ENCODE assay signal across 14 cellular contexts in genomic region chr7:111873963-111874693, GRCh38.
DNase-seq lines count a peak whose midpoint lies in the region; ATAC-seq and TF ChIP-seq lines count a peak whose summit lies in the region.
"Had no signal": no experiment of that assay in that cellular context is flagged by ENCODE, and none has a peak within 500 bp of the region (broad histone marks: within the 10 kb centered on the region; RNA-seq: fewer than 3 reads in every experiment).

No MANE protein-coding gene starts in this region.

- H3K9ac ChIP-seq in smooth muscle cell (ENCODE audit: low read depth) = no peak overlapping the region

- ATAC-seq in HG02610 (IDR thresholded peaks at IDR 0.05; ENCODE audit: unreplicated experiment) = no peak

- peak overlapping the region; percentile 13 for H3K27ac ChIP-seq in caudate nucleus (ENCODE audit: low read depth, low read length)
- peak overlapping the region; percentile 83 for H3K27ac ChIP-seq in iPS DF 6.9 (ENCODE audit: low read length)
- H3K27ac ChIP-seq in smooth muscle cell (ENCODE audit: low read depth) = no peak overlapping the region
- H3K27ac ChIP-seq: Peyer's patch had no signal

- WGBS in iPS DF 6.9 (ENCODE audit: insufficient coverage, insufficient read length) = no CpG with 5 or more reads among the region's 2 CpGs
- WGBS in smooth muscle cell (ENCODE audit: low lambda C conversion rate) = 51% methylated on average over 2 of the region's 2 CpGs

- H2AFZ ChIP-seq in smooth muscle cell (ENCODE audit: low read depth) = no peak overlapping the region

- no peaks in the 10 kb centered on the region for H3K27me3 ChIP-seq in iPS DF 6.9 (ENCODE audit: control insufficient read depth, insufficient read depth, low read length)
- H3K27me3 ChIP-seq in smooth muscle cell (ENCODE audit: low read depth) = no peaks in the 10 kb centered on the region
- H3K27me3 ChIP-seq: Peyer's patch had no signal

- peaks cover 10% of the 10 kb centered on the region; the same call in 1 of the 2 replicates for H3K4me1 ChIP-seq in iPS DF 6.9 (ENCODE audit: control insufficient read depth, insufficient read depth, low read length)
- H3K4me1 ChIP-seq in smooth muscle cell (ENCODE audit: low read depth) = peaks cover 10% of the 10 kb centered on the region
- H3K4me1 ChIP-seq: Peyer's patch had no signal

- peak; percentile 5 for DNase-seq in HT-29 (ENCODE audit: low spot score)
- peak in 25 of 61 donors; percentile 12 to 83 (median 42) for DNase-seq in caudate nucleus (lab: John Stamatoyannopoulos, UW)
- no peak for DNase-seq in iPS DF 6.9 (ENCODE audit: low read depth, low spot score)
- no peak for DNase-seq in smooth muscle cell (lab: John Stamatoyannopoulos, UW; ENCODE audit: unreplicated experiment)
- no peak for DNase-seq in GM10266 (ENCODE audit: extremely low spot score)
- no peak for DNase-seq in glomerular visceral epithelial cell (ENCODE audit: extremely low spot score)
- DNase-seq: activated CD4-positive, alpha-beta T cell treated with anti-CD3 and anti-CD28 coated beads, Interleukin-2, amount 50 U/mL, for 48 hours; CD4-positive, alpha-beta memory T cell; HFFc6; NCI-H1092 treated with DMSO at 0.1 percent for 48 hours; NCI-H226; Peyer's patch; T1000 had no signal

- H3K4me3 ChIP-seq in iPS DF 6.9 (ENCODE audit: low read length) (no peak overlapping the region), smooth muscle cell (no peak overlapping the region)
- H3K4me3 ChIP-seq: Peyer's patch had no signal

- TF ChIP-seq CTCF in smooth muscle cell (IDR thresholded peaks at IDR 0.05; ENCODE audit: borderline replicate concordance, insufficient read depth, poor library complexity, severe bottlenecking) = no peak
- TF ChIP-seq CTCF in GM10266 (IDR thresholded peaks at IDR 0.05; ENCODE audit: control insufficient read depth, insufficient read depth, low read depth, missing control alignments) = no peak

- H3K36me3 ChIP-seq in iPS DF 6.9 (ENCODE audit: control insufficient read depth, insufficient read depth, low read length) (no peaks in the 10 kb centered on the region), smooth muscle cell (ENCODE audit: low read depth) (no peaks in the 10 kb centered on the region)
- H3K36me3 ChIP-seq: Peyer's patch had no signal

- H3K9me3 ChIP-seq in iPS DF 6.9 (ENCODE audit: control insufficient read depth, insufficient read depth, low read length) (no peaks in the 10 kb centered on the region), smooth muscle cell (replicated peaks; ENCODE audit: low read depth) (no peaks in the 10 kb centered on the region)
- H3K9me3 ChIP-seq: Peyer's patch had no signal

- H3F3A ChIP-seq in smooth muscle cell (ENCODE audit: low read depth) = no peaks in the 10 kb centered on the region

- H3K4me2 ChIP-seq in smooth muscle cell = peak overlapping the region; percentile 13

- H3K79me2 ChIP-seq in smooth muscle cell (ENCODE audit: low read depth) = no peaks in the 10 kb centered on the region

- no peaks in the 10 kb centered on the region for H4K20me1 ChIP-seq in smooth muscle cell (ENCODE audit: low read depth)
